ENCODE assay signal across 8 cellular contexts in genomic region chr16:53131050-53131362, GRCh38.
DNase-seq lines count a peak whose midpoint lies in the region; ATAC-seq and TF ChIP-seq lines count a peak whose summit lies in the region.

No MANE protein-coding gene starts in this region.

- POLR2A ChIA-PET in RWPE1 (lab: Yijun Ruan, JAX; ENCODE audit: low non-redundant PET), result no interaction called here

- no peaks in the 10 kb centered on the region for H3K36me3 ChIP-seq in thymus (ENCODE audit: control insufficient read depth, insufficient read depth)

- peak; percentile 4 for ATAC-seq in GM21381 (IDR thresholded peaks at IDR 0.05; ENCODE audit: unreplicated experiment)
- ATAC-seq in HG02870 (IDR thresholded peaks at IDR 0.05; ENCODE audit: unreplicated experiment), result no peak
- no peak for ATAC-seq in HG03521 (IDR thresholded peaks at IDR 0.05; ENCODE audit: unreplicated experiment)

- H3K27ac ChIP-seq in RWPE1, result peak overlapping the region; percentile 92
- peak overlapping the region; percentile 90 for H3K27ac ChIP-seq in thymus (ENCODE audit: low read depth)

- H3K27me3 ChIP-seq in thymus (ENCODE audit: control insufficient read depth, insufficient read depth), result no peaks in the 10 kb centered on the region

- no peaks in the 10 kb centered on the region for H3K9me3 ChIP-seq in thymus (ENCODE audit: control insufficient read depth)

- peak overlapping the region; percentile 54 for H3K4me3 ChIP-seq in AG10803 (ENCODE audit: low read length)
- peak overlapping the region; percentile 43 for H3K4me3 ChIP-seq in iPS-11a (ENCODE audit: low read depth, low read length)
- H3K4me3 ChIP-seq in thymus (ENCODE audit: low read length), result peak overlapping the region; percentile 86

- WGBS in thymus, result 1% methylated on average over 46 of the region's 46 CpGs

- TF ChIP-seq CTCF in AG10803 (conservative IDR thresholded peaks at IDR 0.05; ENCODE audit: low read length) (no peak), RWPE1 (conservative IDR thresholded peaks at IDR 0.05; ENCODE audit: low read depth) (no peak)

- peaks cover 5% of the 10 kb centered on the region for H3K4me1 ChIP-seq in thymus (ENCODE audit: control insufficient read depth, insufficient read depth, low read length)

- DNase-seq in AG10803 (ENCODE audit: low read depth) (no peak), RWPE1 (ENCODE audit: low spot score) (no peak), HuH-7.5 (ENCODE audit: low spot score) (no peak)

- CTCF ChIA-PET in RWPE1 (lab: Yijun Ruan, JAX), result interaction anchor here (2.5 kb wide), 1 partner anchor 76 kb away, joined by 9 read pairs; the partner anchor contains the start of gene CHD9
